In the genomic region with DNA sequence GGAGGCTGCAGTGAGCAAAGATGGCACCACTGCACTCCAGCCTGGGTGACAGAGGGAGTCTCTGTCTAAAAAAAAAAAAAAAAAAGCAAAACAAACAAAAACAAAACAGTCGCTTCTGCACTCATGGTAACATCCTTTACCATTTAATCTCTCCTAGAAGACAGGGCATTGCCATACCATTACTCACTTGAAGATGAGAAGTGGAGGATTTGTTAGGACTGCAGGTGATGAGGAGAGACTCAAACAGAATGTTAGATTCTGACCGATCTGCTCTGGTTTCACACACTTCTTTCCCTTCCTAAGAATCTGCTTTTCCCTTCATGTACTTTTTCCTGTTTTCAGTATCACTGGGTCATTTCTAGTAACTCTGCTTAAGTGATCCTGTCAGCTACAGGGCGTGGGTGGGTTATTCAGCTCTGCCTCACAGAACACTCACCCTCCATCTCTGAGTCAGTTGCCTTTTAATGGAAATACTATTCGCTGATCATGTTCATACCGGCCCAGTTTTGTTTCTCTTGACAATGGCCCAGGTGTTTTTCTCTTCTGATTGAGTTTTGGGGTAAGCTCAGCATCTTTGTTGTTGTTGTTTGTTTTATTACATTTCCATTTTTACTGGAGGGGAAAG, we compare ENCODE assay signal across 13 cellular contexts.
DNase-seq lines count a peak whose midpoint lies in the region; ATAC-seq and TF ChIP-seq lines count a peak whose summit lies in the region.
"Had no signal": no experiment of that assay in that cellular context is flagged by ENCODE, and none has a peak within 500 bp of the region (broad histone marks: within the 10 kb centered on the region; RNA-seq: fewer than 3 reads in every experiment).

No MANE protein-coding gene starts in this region.

- no peak for TF ChIP-seq RAD21 in HCT116 (IDR thresholded peaks at IDR 0.05; ENCODE audit: low read depth)

- RAD21 ChIA-PET in HCT116 (lab: Charles Lee; ENCODE audit: low non-redundant PET in 1 of 2, low total read pairs in 2 of 2, uncharacterized antibody in 2 of 2, unreplicated experiment in 2 of 2) = no interaction called here

- H3K27ac ChIP-seq in HCT116 (ENCODE audit: low read depth, low read length) (no peak overlapping the region), dorsolateral prefrontal cortex (no peak overlapping the region), mesendoderm (ENCODE audit: low read depth, low read length) (no peak overlapping the region)
- H3K27ac ChIP-seq: prostate gland, SK-N-MC had no signal

- H4K8ac ChIP-seq in mesendoderm (ENCODE audit: low read depth, low read length) = no peak overlapping the region

- H3K79me2 ChIP-seq in HCT116 (ENCODE audit: insufficient read depth, low read length) = no peaks in the 10 kb centered on the region
- H3K79me2 ChIP-seq in mesendoderm (ENCODE audit: control insufficient read depth, insufficient read depth, low read length) = no peaks in the 10 kb centered on the region

- peaks cover 31% of the 10 kb centered on the region for H3K27me3 ChIP-seq in BJ (ENCODE audit: control insufficient read depth, insufficient read depth, low read length)
- peaks cover 35% of the 10 kb centered on the region for H3K27me3 ChIP-seq in HCT116 (ENCODE audit: insufficient read depth, low read length)
- H3K27me3 ChIP-seq in dorsolateral prefrontal cortex = peaks cover 0 to 56% (median 10%) of the 10 kb centered on the region in 45 donors
- H3K27me3 ChIP-seq in mesendoderm (ENCODE audit: insufficient read depth, low read length, poor library complexity) = no peaks in the 10 kb centered on the region

- intact Hi-C loops in HCT116 (cut with micrococcal nuclease) (no loop called here), dorsolateral prefrontal cortex (cut with DNase I) (no loop called here)

- H3K23ac ChIP-seq in mesendoderm (ENCODE audit: low read length) = no peak overlapping the region

- H2AFZ ChIP-seq in HCT116 (ENCODE audit: low read depth, low read length, poor library complexity, severe bottlenecking) = no peak overlapping the region

- H4K20me1 ChIP-seq in HCT116 (ENCODE audit: insufficient read depth) = no peaks in the 10 kb centered on the region

- H3K9me2 ChIP-seq in HCT116 (ENCODE audit: insufficient read depth) = no peaks in the 10 kb centered on the region

- H2AK5ac ChIP-seq in mesendoderm (ENCODE audit: low read length) = no peak overlapping the region

- H3K4me1 ChIP-seq in HCT116 (ENCODE audit: control insufficient read depth in 1 of 2, insufficient read depth in 2 of 2, low read length in 2 of 2) (no peaks in the 10 kb centered on the region), mesendoderm (ENCODE audit: control insufficient read depth, low read depth, low read length) (no peaks in the 10 kb centered on the region)
- H3K4me1 ChIP-seq: prostate gland had no signal

- no peaks in the 10 kb centered on the region for H3K36me3 ChIP-seq in BJ (ENCODE audit: control insufficient read depth, insufficient read depth, low read length)
- H3K36me3 ChIP-seq in HCT116 (ENCODE audit: control insufficient read depth in 1 of 2, insufficient read depth in 2 of 2, low read length in 2 of 2) = no peaks in the 10 kb centered on the region
- no peaks in the 10 kb centered on the region for H3K36me3 ChIP-seq in mesendoderm (ENCODE audit: control insufficient read depth, insufficient read depth, low read length)
- H3K36me3 ChIP-seq: prostate gland had no signal

- POLR2A ChIA-PET in BJ (lab: Charles Lee) = no interaction called here
- POLR2A ChIA-PET in HCT116 (lab: Charles Lee) = no interaction called here

- TF ChIP-seq POLR2A in HCT116 (IDR thresholded peaks at IDR 0.05; ENCODE audit: borderline replicate concordance, extremely low read depth, insufficient read depth, insufficient read length) = no peak

- no peaks in the 10 kb centered on the region for H3K79me1 ChIP-seq in mesendoderm (ENCODE audit: low read length)

- CTCF ChIA-PET in BJ (lab: Yijun Ruan, JAX) (interaction anchor here (0.8 to 1.1 kb wide), 3 partner anchors 13 to 492 kb away, joined by 3 read pairs; no protein-coding TSS in a partner anchor), HCT116 (lab: Charles Lee) (no interaction called here)

- no peak overlapping the region for H3K4ac ChIP-seq in mesendoderm (ENCODE audit: low read depth, low read length)

- H4K5ac ChIP-seq in mesendoderm (ENCODE audit: low read length) = no peak overlapping the region

- no peak overlapping the region for H3K4me3 ChIP-seq in BJ (ENCODE audit: low read depth, low read length)
- H3K4me3 ChIP-seq in HCT116 (replicated peaks in 1 of 2; ENCODE audit: low read depth in 1 of 2, low read length in 2 of 2) = no peak overlapping the region
- H3K4me3 ChIP-seq in dorsolateral prefrontal cortex = no peak overlapping the region
- H3K4me3 ChIP-seq in mesendoderm (ENCODE audit: low read length) = no peak overlapping the region
- H3K4me3 ChIP-seq: prostate gland, SK-N-MC had no signal

- H3K4me2 ChIP-seq in HCT116 (ENCODE audit: low read length) (no peak overlapping the region), mesendoderm (ENCODE audit: low read length) (no peak overlapping the region)

- no peak for TF ChIP-seq CTCF in BJ (IDR thresholded peaks at IDR 0.05; ENCODE audit: insufficient read depth, low read depth, low read length)
- no peak for TF ChIP-seq CTCF in HCT116 (IDR thresholded peaks at IDR 0.05 in 2 of 3, conservative IDR thresholded peaks at IDR 0.05 in 1 of 3; ENCODE audit: borderline replicate concordance in 1 of 3, insufficient read depth in 1 of 3, low read depth in 2 of 3, low read length in 2 of 3)
- TF ChIP-seq CTCF in dorsolateral prefrontal cortex (IDR thresholded peaks at IDR 0.05 in 54 of 56, conservative IDR thresholded peaks at IDR 0.05 in 2 of 56; ENCODE audit: low read depth in 1 of 56, partially characterized antibody in 56 of 56) = no peak

- H2BK120ac ChIP-seq in mesendoderm (ENCODE audit: low read depth, low read length) = no peak overlapping the region

- no peak overlapping the region for H3K56ac ChIP-seq in mesendoderm (ENCODE audit: low read length)

- BruUV-seq in HCT116 (replicated peaks; lab: Mats Ljungman, UMichigan) = no TSS peak

- H3K9ac ChIP-seq in HCT116 (ENCODE audit: low read length) (no peak overlapping the region), mesendoderm (ENCODE audit: low read length) (no peak overlapping the region)

- H3K18ac ChIP-seq in mesendoderm (ENCODE audit: low read length) = no peak overlapping the region

- no peak for ATAC-seq in HCT116
- ATAC-seq in activated CD4-positive, CD25-positive, alpha-beta regulatory T cell treated with anti-CD3 and anti-CD28 coated beads, Interleukin-2, amount 50 U/mL, for 24 hours = no peak

- H2BK5ac ChIP-seq in mesendoderm (ENCODE audit: low read length) = no peak overlapping the region

- WGBS in mesendoderm (ENCODE audit: extremely low coverage, insufficient coverage, low lambda C conversion rate) = no CpG with 5 or more reads among the region's 5 CpGs

- H3K9me3 ChIP-seq in HCT116 (ENCODE audit: control insufficient read depth in 1 of 2, insufficient read depth in 1 of 2, low read depth in 1 of 2, low read length in 2 of 2) = no peaks in the 10 kb centered on the region
- H3K9me3 ChIP-seq: prostate gland had no signal

- DNase-seq in BJ (ENCODE audit: low read depth) (peak; percentile 31), HCT116 (ENCODE audit: low read depth, low spot score) (no peak), astrocyte of the hippocampus (ENCODE audit: low read depth, low spot score) (peak; percentile 30), myocyte (ENCODE audit: low read depth) (peak; percentile 7), dorsolateral prefrontal cortex (no peak), mesendoderm (no peak)
- no peak for DNase-seq in activated CD8-positive, alpha-beta memory T cell treated with anti-CD3 and anti-CD28 coated beads for 24 hours
- DNase-seq: activated effector memory CD4-positive, alpha-beta T cell treated with anti-CD3 and anti-CD28 coated beads, Interleukin-2, amount 50 U/mL, for 16 hours; immature natural killer cell; NCI-H2081 treated with DMSO at 0.1 percent for 48 hours had no signal

- H2BK15ac ChIP-seq in mesendoderm (replicated peaks; ENCODE audit: low read depth) = no peak overlapping the region

TF ChIP-seq in HCT116, 20 proteins besides CTCF, POLR2A, EP300 and RAD21:
- TF ChIP-seq EGR1 (IDR thresholded peaks at IDR 0.05; ENCODE audit: low read depth) (0 out of 2 replicates have a peak, but pooled peaks have one; percentile 29), ELF1 (IDR thresholded peaks at IDR 0.05; ENCODE audit: borderline replicate concordance, low read depth) (no peak)

Comparison
In these comparisons a context has a peak if more than half of its experiments do, and no peak if none do; other contexts are left out.
1. DNase-seq: peak in BJ (single experiment), astrocyte of the hippocampus (single experiment) and myocyte (single experiment); none in HCT116 (single experiment), dorsolateral prefrontal cortex (0 of 10), activated CD8-positive, alpha-beta memory T cell treated with anti-CD3 and anti-CD28 coated beads for 24 hours (single experiment) and mesendoderm (single experiment).